In the genomic region with DNA sequence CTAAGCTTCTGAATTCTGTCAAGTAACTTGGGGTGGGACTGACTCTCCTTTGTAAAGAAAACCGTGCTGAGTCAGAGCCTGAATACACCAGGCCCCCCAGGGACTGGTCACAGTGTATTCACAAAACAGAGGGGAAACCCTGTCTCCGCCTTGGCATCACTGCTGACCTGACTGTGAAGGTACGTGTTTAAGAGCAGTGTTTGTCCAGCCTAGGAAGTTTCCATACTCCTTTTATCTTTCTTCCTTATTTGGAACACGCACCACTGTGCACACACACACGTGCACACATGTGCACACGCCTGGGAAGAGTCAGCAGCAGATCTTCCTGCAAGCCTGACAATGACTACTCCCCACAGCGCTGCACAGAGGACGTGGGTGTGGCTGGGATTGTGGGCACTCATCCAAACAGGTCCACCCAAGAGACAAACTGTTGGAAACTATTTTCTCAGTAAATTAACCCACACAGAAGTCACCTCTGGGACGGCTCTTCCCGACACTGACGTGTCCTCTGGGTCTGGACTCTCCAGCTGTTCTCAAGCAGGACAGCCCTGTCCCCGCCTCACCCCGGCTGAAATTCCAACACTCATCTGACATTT, we compare ENCODE assay signal across 8 cellular contexts.
DNase-seq lines count a peak whose midpoint lies in the region; ATAC-seq and TF ChIP-seq lines count a peak whose summit lies in the region.
"Had no signal": no experiment of that assay in that cellular context is flagged by ENCODE, and none has a peak within 500 bp of the region (broad histone marks: within the 10 kb centered on the region; RNA-seq: fewer than 3 reads in every experiment).

No MANE protein-coding gene starts in this region.

- ATAC-seq in GM21367 (IDR thresholded peaks at IDR 0.05; ENCODE audit: unreplicated experiment) (peak; percentile 68), HG03565 (IDR thresholded peaks at IDR 0.05; ENCODE audit: unreplicated experiment) (peak; percentile 95), SK-N-SH treated with all-trans-retinoic acid at 6 μM for 48 hours (no peak)

- peaks cover 8 to 12% (median 10%) of the 10 kb centered on the region in 3 donors for H3K4me1 ChIP-seq in skeletal muscle tissue (ENCODE audit: control insufficient read depth in 3 of 3, insufficient read depth in 3 of 3, low read length in 3 of 3)

- H3K36me3 ChIP-seq in skeletal muscle tissue (ENCODE audit: control insufficient read depth in 3 of 3, insufficient read depth in 3 of 3, low read length in 3 of 3), result no peaks in the 10 kb centered on the region

- H3K9ac ChIP-seq in skeletal muscle tissue (ENCODE audit: low read depth in 1 of 3, low read length in 3 of 3), result peak overlapping the region in 1 of 3 donors; percentile 17

- peak overlapping the region in 1 of 3 donors; percentile 27 for H3K4me3 ChIP-seq in skeletal muscle tissue (ENCODE audit: low read length in 3 of 3)
- H3K4me3 ChIP-seq: SK-N-MC had no signal

- no peaks in the 10 kb centered on the region for H3K9me3 ChIP-seq in skeletal muscle tissue (ENCODE audit: control insufficient read depth in 3 of 3, low read length in 3 of 3)

- DNase-seq in fibroblast of peridontal ligament (ENCODE audit: extremely low read depth) (peak; percentile 33), HuH-7.5 (ENCODE audit: low spot score) (no peak), T1000 (lab: John Stamatoyannopoulos, UW) (no peak)

- peak overlapping the region; percentile 19 for H3K27ac ChIP-seq in skeletal muscle tissue (ENCODE audit: low read depth, low read length)
- H3K27ac ChIP-seq: SK-N-MC had no signal

- H3K27me3 ChIP-seq in skeletal muscle tissue (ENCODE audit: control insufficient read depth in 3 of 3, insufficient read depth in 3 of 3, low read length in 3 of 3), result no peaks in the 10 kb centered on the region

TF ChIP-seq in SK-N-SH treated with all-trans-retinoic acid at 6 μM for 48 hours, 23 proteins besides CTCF, POLR2A, EP300 and RAD21:
- TF ChIP-seq ISL1 (CRISPR knock-in tag; IDR thresholded peaks at IDR 0.05), result no peak
- TF ChIP-seq, protein P1, sequence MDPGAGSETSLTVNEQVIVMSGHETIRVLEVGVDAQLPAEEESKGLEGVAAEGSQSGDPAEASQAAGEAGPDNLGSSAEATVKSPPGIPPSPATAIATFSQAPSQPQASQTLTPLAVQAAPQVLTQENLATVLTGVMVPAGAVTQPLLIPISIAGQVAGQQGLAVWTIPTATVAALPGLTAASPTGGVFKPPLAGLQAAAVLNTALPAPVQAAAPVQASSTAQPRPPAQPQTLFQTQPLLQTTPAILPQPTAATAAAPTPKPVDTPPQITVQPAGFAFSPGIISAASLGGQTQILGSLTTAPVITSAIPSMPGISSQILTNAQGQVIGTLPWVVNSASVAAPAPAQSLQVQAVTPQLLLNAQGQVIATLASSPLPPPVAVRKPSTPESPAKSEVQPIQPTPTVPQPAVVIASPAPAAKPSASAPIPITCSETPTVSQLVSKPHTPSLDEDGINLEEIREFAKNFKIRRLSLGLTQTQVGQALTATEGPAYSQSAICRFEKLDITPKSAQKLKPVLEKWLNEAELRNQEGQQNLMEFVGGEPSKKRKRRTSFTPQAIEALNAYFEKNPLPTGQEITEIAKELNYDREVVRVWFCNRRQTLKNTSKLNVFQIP (CRISPR knock-in tag; IDR thresholded peaks at IDR 0.05; ENCODE audit: borderline replicate concordance, low read depth), result no peak
- no peak for TF ChIP-seq OSR1 (CRISPR knock-in tag; IDR thresholded peaks at IDR 0.05)
- TF ChIP-seq ZNF8 (CRISPR knock-in tag; IDR thresholded peaks at IDR 0.05), result no peak
- TF ChIP-seq, protein P2, sequence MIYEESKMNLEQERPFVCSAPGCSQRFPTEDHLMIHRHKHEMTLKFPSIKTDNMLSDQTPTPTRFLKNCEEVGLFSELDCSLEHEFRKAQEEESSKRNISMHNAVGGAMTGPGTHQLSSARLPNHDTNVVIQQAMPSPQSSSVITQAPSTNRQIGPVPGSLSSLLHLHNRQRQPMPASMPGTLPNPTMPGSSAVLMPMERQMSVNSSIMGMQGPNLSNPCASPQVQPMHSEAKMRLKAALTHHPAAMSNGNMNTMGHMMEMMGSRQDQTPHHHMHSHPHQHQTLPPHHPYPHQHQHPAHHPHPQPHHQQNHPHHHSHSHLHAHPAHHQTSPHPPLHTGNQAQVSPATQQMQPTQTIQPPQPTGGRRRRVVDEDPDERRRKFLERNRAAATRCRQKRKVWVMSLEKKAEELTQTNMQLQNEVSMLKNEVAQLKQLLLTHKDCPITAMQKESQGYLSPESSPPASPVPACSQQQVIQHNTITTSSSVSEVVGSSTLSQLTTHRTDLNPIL (CRISPR knock-in tag; IDR thresholded peaks at IDR 0.05; ENCODE audit: low read depth), result no peak
- no peak for TF ChIP-seq ZNF565 (CRISPR knock-in tag; conservative IDR thresholded peaks at IDR 0.05; ENCODE audit: low read depth)
- TF ChIP-seq GLIS3 (CRISPR knock-in tag; IDR thresholded peaks at IDR 0.05), result no peak
- no peak for TF ChIP-seq ZC3H10 (CRISPR knock-in tag; IDR thresholded peaks at IDR 0.05)
- no peak for TF ChIP-seq CSDC2 (CRISPR knock-in tag; IDR thresholded peaks at IDR 0.05)
- TF ChIP-seq ZFP30 (CRISPR knock-in tag; IDR thresholded peaks at IDR 0.05), result no peak
- no peak for TF ChIP-seq SNAI2 (CRISPR knock-in tag; IDR thresholded peaks at IDR 0.05)
- TF ChIP-seq, protein P3, sequence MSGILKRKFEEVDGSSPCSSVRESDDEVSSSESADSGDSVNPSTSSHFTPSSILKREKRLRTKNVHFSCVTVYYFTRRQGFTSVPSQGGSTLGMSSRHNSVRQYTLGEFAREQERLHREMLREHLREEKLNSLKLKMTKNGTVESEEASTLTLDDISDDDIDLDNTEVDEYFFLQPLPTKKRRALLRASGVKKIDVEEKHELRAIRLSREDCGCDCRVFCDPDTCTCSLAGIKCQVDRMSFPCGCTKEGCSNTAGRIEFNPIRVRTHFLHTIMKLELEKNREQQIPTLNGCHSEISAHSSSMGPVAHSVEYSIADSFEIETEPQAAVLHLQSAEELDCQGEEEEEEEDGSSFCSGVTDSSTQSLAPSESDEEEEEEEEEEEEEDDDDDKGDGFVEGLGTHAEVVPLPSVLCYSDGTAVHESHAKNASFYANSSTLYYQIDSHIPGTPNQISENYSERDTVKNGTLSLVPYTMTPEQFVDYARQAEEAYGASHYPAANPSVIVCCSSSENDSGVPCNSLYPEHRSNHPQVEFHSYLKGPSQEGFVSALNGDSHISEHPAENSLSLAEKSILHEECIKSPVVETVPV (CRISPR knock-in tag; IDR thresholded peaks at IDR 0.05), result no peak
- no peak for TF ChIP-seq ESRRG (CRISPR knock-in tag; IDR thresholded peaks at IDR 0.05)
- TF ChIP-seq ZFP3 (CRISPR knock-in tag; IDR thresholded peaks at IDR 0.05), result no peak
